9 cellular contexts compared by ENCODE assay signal in genomic region chr6:44133003-44133931, GRCh38. TPM values are rescaled to one million over a fixed set of nuclear protein-coding genes. Genes with fewer than 3 reads are reported as not detected.
A peak's percentile ranks its signal among the peaks of the same experiment; 100 is the strongest.
DNase-seq lines count a peak whose midpoint lies in the region; ATAC-seq, FAIRE-seq and TF ChIP-seq lines count a peak whose summit lies in the region.
"Had no signal": no experiment of that assay in that cellular context is flagged by ENCODE, and none has a peak within 500 bp of the region (broad histone marks: within the 10 kb centered on the region; RNA-seq: fewer than 3 reads in every experiment).

No MANE protein-coding gene starts in this region.

- POLR2A ChIA-PET in AG04450 (lab: Yijun Ruan, JAX): interaction anchor here (0.6 to 1.2 kb wide), 2 partner anchors 114 to 192 kb away, joined by 3 to 5 read pairs; partner anchors contain the start of gene HSP90AB1

- no peak overlapping the region for H3K9ac ChIP-seq in parathyroid adenoma

- H3K27ac ChIP-seq in AG04450 (ENCODE audit: low read depth, low read length) (no peak overlapping the region), parathyroid adenoma (no peak overlapping the region)

- CTCF ChIA-PET in AG04450 (lab: Charles Lee): interaction anchor here (2.7 kb wide), 1 partner anchor 36 kb away, joined by 6 read pairs; no protein-coding TSS in a partner anchor

- ATAC-seq in HG03095 (IDR thresholded peaks at IDR 0.05; ENCODE audit: unreplicated experiment): no peak

- peak; percentile 66 for FAIRE-seq in HTR-8/SVneo (lab: Jason Lieb, UNC)
- FAIRE-seq in frontal cortex (lab: Jason Lieb, UNC): no peak

- no peak for DNase-seq in AG04450 (ENCODE audit: low read depth, low spot score)
- DNase-seq in HTR-8/SVneo (ENCODE audit: insufficient read length, low spot score): peak; percentile 81
- DNase-seq in SW480 (ENCODE audit: low spot score): peak; percentile 29
- peak; percentile 67 for DNase-seq in frontal cortex (ENCODE audit: low spot score in 2 of 2)
- DNase-seq in HCEC 1CT: no peak
- no peak for DNase-seq in effector CD4-positive, alpha-beta T cell
- DNase-seq: activated T-cell treated with anti-CD3 and anti-CD28 coated beads, Interleukin-2, amount 50 U/mL, for 4 hours had no signal

- no peaks in the 10 kb centered on the region for H3K36me3 ChIP-seq in parathyroid adenoma (ENCODE audit: control insufficient read depth, insufficient read depth, low read length)

- peak; percentile 14; the same call in 1 of the 2 replicates for TF ChIP-seq CTCF in AG04450 (IDR thresholded peaks at IDR 0.05; ENCODE audit: low read depth, low read length)
- TF ChIP-seq CTCF in parathyroid adenoma (IDR thresholded peaks at IDR 0.05): no peak

- H3K4me2 ChIP-seq in parathyroid adenoma (ENCODE audit: low read length): peak overlapping the region; percentile 13

- H3K27me3 ChIP-seq in AG04450 (ENCODE audit: control insufficient read depth, insufficient read depth, low read length): no peaks in the 10 kb centered on the region
- H3K27me3 ChIP-seq in parathyroid adenoma (ENCODE audit: control insufficient read depth, insufficient read depth, low read length): no peaks in the 10 kb centered on the region

- H3K4me3 ChIP-seq in AG04450 (ENCODE audit: low read depth, low read length) (no peak overlapping the region), parathyroid adenoma (ENCODE audit: low read depth, low read length) (no peak overlapping the region)

- H3K79me2 ChIP-seq in parathyroid adenoma: no peaks in the 10 kb centered on the region

- no peaks in the 10 kb centered on the region for H3K9me3 ChIP-seq in AG04450 (ENCODE audit: control insufficient read depth, insufficient read depth, low read length)
- no peaks in the 10 kb centered on the region for H3K9me3 ChIP-seq in parathyroid adenoma (ENCODE audit: control insufficient read depth, low read length)

- peaks cover 5% of the 10 kb centered on the region for H3K4me1 ChIP-seq in parathyroid adenoma

- peak overlapping the region; percentile 38 for H2AFZ ChIP-seq in parathyroid adenoma

RNA-seq across cellular contexts. Expression of gene TMEM63B, which starts 5.9 kb away (rescaled TPM):
- 39.4 and 42.1 TPM in 2 replicates for polyA plus RNA-seq in AG04450 (2011; rRNA removed)
- polyA minus RNA-seq in AG04450 (2011; rRNA and poly(A)+ RNA removed): 57.8 and 73.6 TPM in 2 replicates
- 35.5 TPM for total RNA-seq in frontal cortex

RNA-seq across cellular contexts. Expression of gene MRPL14, which starts 6.0 kb away (rescaled TPM):
- 57.3 and 64.1 TPM in 2 replicates for polyA plus RNA-seq in AG04450 (2011; rRNA removed)
- polyA minus RNA-seq in AG04450 (2011; rRNA and poly(A)+ RNA removed): 22.5 and 31.9 TPM in 2 replicates
- 41.2 TPM for total RNA-seq in frontal cortex

RNA-seq across cellular contexts. Expression of gene CAPN11, which starts 25.4 kb away (rescaled TPM):
- polyA plus RNA-seq in AG04450 (2011; rRNA removed): 0.04 and 0.09 TPM in 2 replicates
- not detected in 2 replicates for polyA minus RNA-seq in AG04450 (2011; rRNA and poly(A)+ RNA removed)
- not detected for total RNA-seq in frontal cortex

Comparison
In these comparisons a context has a peak if more than half of its experiments do, and no peak if none do; other contexts are left out.
1. DNase-seq: peak in HTR-8/SVneo (single experiment), SW480 (single experiment) and frontal cortex (2 of 2); none in AG04450 (single experiment), HCEC 1CT (single experiment) and effector CD4-positive, alpha-beta T cell (single experiment).